Comparison of ENCODE assay signal across 1 cellular context in the genomic region with DNA sequence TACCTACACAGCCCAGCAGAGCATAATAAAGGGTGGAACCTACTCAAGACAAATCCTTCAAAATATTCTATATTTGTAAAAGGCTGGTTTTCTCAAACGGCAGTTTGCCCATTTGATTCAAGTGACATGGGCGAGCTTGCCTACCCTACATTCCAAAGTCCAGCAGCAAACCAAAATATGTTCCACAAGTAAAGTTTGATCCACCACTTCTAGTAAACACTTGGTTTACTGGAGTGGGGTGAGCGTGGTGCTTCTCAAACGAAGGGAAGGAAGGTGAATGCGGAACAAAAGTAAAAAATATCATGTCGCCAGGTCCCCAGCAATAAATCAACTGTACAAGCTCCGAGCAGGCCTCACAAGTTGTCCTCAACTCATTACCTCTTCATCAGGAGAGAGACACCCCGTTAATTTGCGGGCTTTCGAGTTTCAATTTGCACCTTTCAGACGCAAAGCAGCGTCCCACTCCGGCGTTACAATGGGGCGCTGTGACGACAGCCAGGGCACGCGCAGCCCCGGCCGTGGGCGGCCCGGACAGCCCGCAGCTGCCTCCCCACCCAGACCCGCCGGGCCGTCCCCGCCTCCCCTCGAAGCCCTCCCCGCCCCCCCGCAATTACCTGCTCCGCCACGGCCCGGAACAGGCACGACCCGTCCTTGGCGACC.
TF ChIP-seq lines count a peak whose summit lies in the region.

No MANE protein-coding gene starts in this region.

TF ChIP-seq in HEK293, 187 proteins besides CTCF, POLR2A, EP300 and RAD21 (continued from another document and continues in another):
- TF ChIP-seq, protein P1, sequence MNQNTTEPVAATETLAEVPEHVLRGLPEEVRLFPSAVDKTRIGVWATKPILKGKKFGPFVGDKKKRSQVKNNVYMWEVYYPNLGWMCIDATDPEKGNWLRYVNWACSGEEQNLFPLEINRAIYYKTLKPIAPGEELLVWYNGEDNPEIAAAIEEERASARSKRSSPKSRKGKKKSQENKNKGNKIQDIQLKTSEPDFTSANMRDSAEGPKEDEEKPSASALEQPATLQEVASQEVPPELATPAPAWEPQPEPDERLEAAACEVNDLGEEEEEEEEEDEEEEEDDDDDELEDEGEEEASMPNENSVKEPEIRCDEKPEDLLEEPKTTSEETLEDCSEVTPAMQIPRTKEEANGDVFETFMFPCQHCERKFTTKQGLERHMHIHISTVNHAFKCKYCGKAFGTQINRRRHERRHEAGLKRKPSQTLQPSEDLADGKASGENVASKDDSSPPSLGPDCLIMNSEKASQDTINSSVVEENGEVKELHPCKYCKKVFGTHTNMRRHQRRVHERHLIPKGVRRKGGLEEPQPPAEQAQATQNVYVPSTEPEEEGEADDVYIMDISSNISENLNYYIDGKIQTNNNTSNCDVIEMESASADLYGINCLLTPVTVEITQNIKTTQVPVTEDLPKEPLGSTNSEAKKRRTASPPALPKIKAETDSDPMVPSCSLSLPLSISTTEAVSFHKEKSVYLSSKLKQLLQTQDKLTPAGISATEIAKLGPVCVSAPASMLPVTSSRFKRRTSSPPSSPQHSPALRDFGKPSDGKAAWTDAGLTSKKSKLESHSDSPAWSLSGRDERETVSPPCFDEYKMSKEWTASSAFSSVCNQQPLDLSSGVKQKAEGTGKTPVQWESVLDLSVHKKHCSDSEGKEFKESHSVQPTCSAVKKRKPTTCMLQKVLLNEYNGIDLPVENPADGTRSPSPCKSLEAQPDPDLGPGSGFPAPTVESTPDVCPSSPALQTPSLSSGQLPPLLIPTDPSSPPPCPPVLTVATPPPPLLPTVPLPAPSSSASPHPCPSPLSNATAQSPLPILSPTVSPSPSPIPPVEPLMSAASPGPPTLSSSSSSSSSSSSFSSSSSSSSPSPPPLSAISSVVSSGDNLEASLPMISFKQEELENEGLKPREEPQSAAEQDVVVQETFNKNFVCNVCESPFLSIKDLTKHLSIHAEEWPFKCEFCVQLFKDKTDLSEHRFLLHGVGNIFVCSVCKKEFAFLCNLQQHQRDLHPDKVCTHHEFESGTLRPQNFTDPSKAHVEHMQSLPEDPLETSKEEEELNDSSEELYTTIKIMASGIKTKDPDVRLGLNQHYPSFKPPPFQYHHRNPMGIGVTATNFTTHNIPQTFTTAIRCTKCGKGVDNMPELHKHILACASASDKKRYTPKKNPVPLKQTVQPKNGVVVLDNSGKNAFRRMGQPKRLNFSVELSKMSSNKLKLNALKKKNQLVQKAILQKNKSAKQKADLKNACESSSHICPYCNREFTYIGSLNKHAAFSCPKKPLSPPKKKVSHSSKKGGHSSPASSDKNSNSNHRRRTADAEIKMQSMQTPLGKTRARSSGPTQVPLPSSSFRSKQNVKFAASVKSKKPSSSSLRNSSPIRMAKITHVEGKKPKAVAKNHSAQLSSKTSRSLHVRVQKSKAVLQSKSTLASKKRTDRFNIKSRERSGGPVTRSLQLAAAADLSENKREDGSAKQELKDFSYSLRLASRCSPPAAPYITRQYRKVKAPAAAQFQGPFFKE (tag by site-specific recombination; IDR thresholded peaks at IDR 0.05; ENCODE audit: borderline replicate concordance): no peak
- TF ChIP-seq, protein P2, sequence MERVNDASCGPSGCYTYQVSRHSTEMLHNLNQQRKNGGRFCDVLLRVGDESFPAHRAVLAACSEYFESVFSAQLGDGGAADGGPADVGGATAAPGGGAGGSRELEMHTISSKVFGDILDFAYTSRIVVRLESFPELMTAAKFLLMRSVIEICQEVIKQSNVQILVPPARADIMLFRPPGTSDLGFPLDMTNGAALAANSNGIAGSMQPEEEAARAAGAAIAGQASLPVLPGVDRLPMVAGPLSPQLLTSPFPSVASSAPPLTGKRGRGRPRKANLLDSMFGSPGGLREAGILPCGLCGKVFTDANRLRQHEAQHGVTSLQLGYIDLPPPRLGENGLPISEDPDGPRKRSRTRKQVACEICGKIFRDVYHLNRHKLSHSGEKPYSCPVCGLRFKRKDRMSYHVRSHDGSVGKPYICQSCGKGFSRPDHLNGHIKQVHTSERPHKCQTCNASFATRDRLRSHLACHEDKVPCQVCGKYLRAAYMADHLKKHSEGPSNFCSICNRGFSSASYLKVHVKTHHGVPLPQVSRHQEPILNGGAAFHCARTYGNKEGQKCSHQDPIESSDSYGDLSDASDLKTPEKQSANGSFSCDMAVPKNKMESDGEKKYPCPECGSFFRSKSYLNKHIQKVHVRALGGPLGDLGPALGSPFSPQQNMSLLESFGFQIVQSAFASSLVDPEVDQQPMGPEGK (tag by site-specific recombination; IDR thresholded peaks at IDR 0.05): peak; percentile 13; the same call in 1 of the 2 replicates
- TF ChIP-seq ZNF157 (tag by site-specific recombination; IDR thresholded peaks at IDR 0.05) (no peak), GLI4 (tag by site-specific recombination; IDR thresholded peaks at IDR 0.05) (no peak), ZBTB20 (tag by site-specific recombination; IDR thresholded peaks at IDR 0.05) (peak; percentile 67; the same call in 1 of the 2 replicates), SCRT2 (tag by site-specific recombination; IDR thresholded peaks at IDR 0.05) (no peak), ZNF169 (tag by site-specific recombination; IDR thresholded peaks at IDR 0.05) (no peak), SP7 (tag by site-specific recombination; IDR thresholded peaks at IDR 0.05) (peak; percentile 28; the same call in 1 of the 2 replicates), ZNF623 (tag by site-specific recombination; IDR thresholded peaks at IDR 0.05) (no peak), ZNF530 (tag by site-specific recombination; IDR thresholded peaks at IDR 0.05; ENCODE audit: low read depth) (no peak), ZNF777 (tag by site-specific recombination; IDR thresholded peaks at IDR 0.05; ENCODE audit: borderline replicate concordance) (no peak), ZNF426 (tag by site-specific recombination; IDR thresholded peaks at IDR 0.05) (no peak), ZNF658 (tag by site-specific recombination; IDR thresholded peaks at IDR 0.05) (no peak), ZNF529 (tag by site-specific recombination; IDR thresholded peaks at IDR 0.05; ENCODE audit: insufficient replicate concordance) (no peak), ZNF335 (tag by site-specific recombination; conservative IDR thresholded peaks at IDR 0.05) (peak; percentile 24), ZNF701 (tag by site-specific recombination; IDR thresholded peaks at IDR 0.05) (no peak), ZFP37 (tag by site-specific recombination; IDR thresholded peaks at IDR 0.05) (no peak), KLF9 (tag by site-specific recombination; IDR thresholded peaks at IDR 0.05; ENCODE audit: low read depth) (no peak), ZNF280C (tag by site-specific recombination; IDR thresholded peaks at IDR 0.05) (no peak), ZNF341 (tag by site-specific recombination; IDR thresholded peaks at IDR 0.05; ENCODE audit: low read depth) (no peak), ZNF561 (tag by site-specific recombination; IDR thresholded peaks at IDR 0.05; ENCODE audit: borderline replicate concordance) (0 out of 2 replicates have a peak, but pooled peaks have one; percentile 49), SCRT1 (tag by site-specific recombination; IDR thresholded peaks at IDR 0.05; ENCODE audit: borderline replicate concordance) (no peak), ZNF2 (tag by site-specific recombination; IDR thresholded peaks at IDR 0.05) (no peak), ZNF114 (tag by site-specific recombination; IDR thresholded peaks at IDR 0.05) (no peak), ZNF830 (tag by site-specific recombination; IDR thresholded peaks at IDR 0.05; ENCODE audit: low read depth) (no peak), ZNF518A (tag by site-specific recombination; conservative IDR thresholded peaks at IDR 0.05; ENCODE audit: low read depth) (no peak), ZIC2 (tag by site-specific recombination; IDR thresholded peaks at IDR 0.05) (no peak), ZNF626 (tag by site-specific recombination; IDR thresholded peaks at IDR 0.05) (no peak)
- TF ChIP-seq, protein P3, sequence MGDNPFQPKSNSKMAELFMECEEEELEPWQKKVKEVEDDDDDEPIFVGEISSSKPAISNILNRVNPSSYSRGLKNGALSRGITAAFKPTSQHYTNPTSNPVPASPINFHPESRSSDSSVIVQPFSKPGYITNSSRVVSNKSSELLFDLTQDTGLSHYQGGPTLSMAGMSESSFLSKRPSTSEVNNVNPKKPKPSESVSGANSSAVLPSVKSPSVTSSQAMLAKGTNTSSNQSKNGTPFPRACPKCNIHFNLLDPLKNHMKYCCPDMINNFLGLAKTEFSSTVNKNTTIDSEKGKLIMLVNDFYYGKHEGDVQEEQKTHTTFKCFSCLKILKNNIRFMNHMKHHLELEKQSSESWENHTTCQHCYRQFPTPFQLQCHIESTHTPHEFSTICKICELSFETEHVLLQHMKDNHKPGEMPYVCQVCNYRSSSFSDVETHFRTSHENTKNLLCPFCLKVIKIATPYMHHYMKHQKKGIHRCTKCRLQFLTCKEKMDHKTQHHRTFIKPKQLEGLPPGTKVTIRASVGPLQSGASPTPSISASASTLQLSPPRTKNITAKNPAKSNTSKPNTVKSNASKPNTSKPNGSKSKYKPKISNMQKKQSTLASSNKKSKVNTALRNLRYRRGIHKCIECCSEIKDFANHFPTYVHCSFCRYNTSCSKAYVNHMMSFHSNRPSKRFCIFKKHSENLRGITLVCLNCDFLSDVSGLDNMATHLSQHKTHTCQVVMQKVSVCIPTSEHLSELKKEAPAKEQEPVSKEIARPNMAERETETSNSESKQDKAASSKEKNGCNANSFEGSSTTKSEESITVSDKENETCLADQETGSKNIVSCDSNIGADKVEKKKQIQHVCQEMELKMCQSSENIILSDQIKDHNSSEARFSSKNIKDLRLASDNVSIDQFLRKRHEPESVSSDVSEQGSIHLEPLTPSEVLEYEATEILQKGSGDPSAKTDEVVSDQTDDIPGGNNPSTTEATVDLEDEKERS (tag by site-specific recombination; IDR thresholded peaks at IDR 0.05): no peak
- TF ChIP-seq, protein P4, sequence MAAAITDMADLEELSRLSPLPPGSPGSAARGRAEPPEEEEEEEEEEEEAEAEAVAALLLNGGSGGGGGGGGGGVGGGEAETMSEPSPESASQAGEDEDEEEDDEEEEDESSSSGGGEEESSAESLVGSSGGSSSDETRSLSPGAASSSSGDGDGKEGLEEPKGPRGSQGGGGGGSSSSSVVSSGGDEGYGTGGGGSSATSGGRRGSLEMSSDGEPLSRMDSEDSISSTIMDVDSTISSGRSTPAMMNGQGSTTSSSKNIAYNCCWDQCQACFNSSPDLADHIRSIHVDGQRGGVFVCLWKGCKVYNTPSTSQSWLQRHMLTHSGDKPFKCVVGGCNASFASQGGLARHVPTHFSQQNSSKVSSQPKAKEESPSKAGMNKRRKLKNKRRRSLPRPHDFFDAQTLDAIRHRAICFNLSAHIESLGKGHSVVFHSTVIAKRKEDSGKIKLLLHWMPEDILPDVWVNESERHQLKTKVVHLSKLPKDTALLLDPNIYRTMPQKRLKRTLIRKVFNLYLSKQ (tag by site-specific recombination; IDR thresholded peaks at IDR 0.05; ENCODE audit: borderline replicate concordance): no peak
